ENCODE assay signal across 8 cellular contexts in genomic region chr12:113152835-113153814, GRCh38. TPM values are rescaled to one million over a fixed set of nuclear protein-coding genes. Genes with fewer than 3 reads are reported as not detected.
A peak's percentile ranks its signal among the peaks of the same experiment; 100 is the strongest.
DNase-seq lines count a peak whose midpoint lies in the region; ATAC-seq and TF ChIP-seq lines count a peak whose summit lies in the region.

No MANE protein-coding gene starts in this region.

- DNase-seq in GM04504 (ENCODE audit: low read depth) (peak; percentile 36), NCI-H510A treated with DMSO at 0.1 percent for 48 hours (lab: John Stamatoyannopoulos, UW) (peak; percentile 66), dorsolateral prefrontal cortex (peak; percentile 66 to 87 (median 74)), lower lobe of right lung (peak; percentile 79)
- peak; percentile 65 for DNase-seq in activated CD4-positive, alpha-beta T cell treated with anti-CD3 and anti-CD28 coated beads, Interleukin-2, amount 50 U/mL, for 1 hour
- DNase-seq in stimulated activated CD4-positive, alpha-beta T cell treated with anti-CD3 and anti-CD28 coated beads, Interleukin-4, amount 100 ng/mL, for 24 hours, result peak; percentile 58

- H3K4me3 ChIP-seq in dorsolateral prefrontal cortex (peak overlapping the region; percentile 30 to 74 (median 55)), lower lobe of right lung (peak overlapping the region; percentile 55)

- peaks cover 0 to 12% (median 0%) of the 10 kb centered on the region in 45 donors for H3K27me3 ChIP-seq in dorsolateral prefrontal cortex
- H3K27me3 ChIP-seq in lower lobe of right lung (ENCODE audit: low read depth), result peaks cover 55% of the 10 kb centered on the region

- TF ChIP-seq CTCF in dorsolateral prefrontal cortex (IDR thresholded peaks at IDR 0.05 in 54 of 56, conservative IDR thresholded peaks at IDR 0.05 in 2 of 56; ENCODE audit: low read depth in 1 of 56, partially characterized antibody in 56 of 56) (peak; percentile 35 to 91 (median 73)), lower lobe of right lung (IDR thresholded peaks at IDR 0.05) (peak; percentile 51)

- peaks cover 7% of the 10 kb centered on the region for H3K36me3 ChIP-seq in lower lobe of right lung

- ATAC-seq in HG03025 (IDR thresholded peaks at IDR 0.05; ENCODE audit: low FRiP score, unreplicated experiment), result peak; percentile 60
- ATAC-seq in lower lobe of right lung, result peak; percentile 90
- no peak for ATAC-seq in GM19328 (IDR thresholded peaks at IDR 0.05; ENCODE audit: unreplicated experiment)

- no peaks in the 10 kb centered on the region for H3K9me3 ChIP-seq in lower lobe of right lung

- intact Hi-C loops in dorsolateral prefrontal cortex (cut with DNase I) (loop anchor here (1.0 to 5.0 kb wide), 4 partner anchors 17 to 106 kb away; no protein-coding TSS in a partner anchor), lower lobe of right lung (cut with DNase I) (no loop called here)

- H3K27ac ChIP-seq in dorsolateral prefrontal cortex (peak overlapping the region in 29 of 59 donors; percentile 1 to 78 (median 55)), lower lobe of right lung (no peak overlapping the region)

- H3K4me1 ChIP-seq in lower lobe of right lung, result peaks cover 27% of the 10 kb centered on the region

RNA-seq across cellular contexts. Expression of gene CFAP73, which starts 3.6 kb away (rescaled TPM):
- total RNA-seq in dorsolateral prefrontal cortex (1 to 10 TPM in 28 of 120 experiments, under 1 TPM in 66, not detected in 26; 0.31 to 3.5 (median 0.80) TPM), lower lobe of right lung (7.3 TPM)

RNA-seq across cellular contexts. Expression of gene RASAL1, which starts 17.6 kb away (rescaled TPM):
- total RNA-seq in dorsolateral prefrontal cortex, result 10 to 100 TPM; 17.0 to 95.6 (median 38.8) TPM
- total RNA-seq in lower lobe of right lung, result 0.41 TPM

RNA-seq across cellular contexts. Expression of gene DDX54, which starts 32.2 kb away (rescaled TPM):
- total RNA-seq in dorsolateral prefrontal cortex (10 to 100 TPM; 20.8 to 54.8 (median 35.0) TPM), lower lobe of right lung (54.9 TPM)

RNA-seq across cellular contexts. Expression of gene RITA1, which starts 32.4 kb away (rescaled TPM):
- 10 to 100 TPM; 12.4 to 35.1 (median 24.5) TPM for total RNA-seq in dorsolateral prefrontal cortex
- total RNA-seq in lower lobe of right lung, result 14.2 TPM

Comparison
In these comparisons a context has a peak if more than half of its experiments do, and no peak if none do; other contexts are left out.
1. RNA of gene RASAL1, which starts 17.6 kb away (total RNA-seq): 17.0 to 95.6 TPM in dorsolateral prefrontal cortex; 0.41 TPM in lower lobe of right lung (single experiment); every median in the first group is over 10 times any median in the second.
2. Peak in every context shown above with its lines, with median percentiles within 50 percentile points of each other: DNase-seq.